ENCODE assay signal across 8 cellular contexts in the genomic region with DNA sequence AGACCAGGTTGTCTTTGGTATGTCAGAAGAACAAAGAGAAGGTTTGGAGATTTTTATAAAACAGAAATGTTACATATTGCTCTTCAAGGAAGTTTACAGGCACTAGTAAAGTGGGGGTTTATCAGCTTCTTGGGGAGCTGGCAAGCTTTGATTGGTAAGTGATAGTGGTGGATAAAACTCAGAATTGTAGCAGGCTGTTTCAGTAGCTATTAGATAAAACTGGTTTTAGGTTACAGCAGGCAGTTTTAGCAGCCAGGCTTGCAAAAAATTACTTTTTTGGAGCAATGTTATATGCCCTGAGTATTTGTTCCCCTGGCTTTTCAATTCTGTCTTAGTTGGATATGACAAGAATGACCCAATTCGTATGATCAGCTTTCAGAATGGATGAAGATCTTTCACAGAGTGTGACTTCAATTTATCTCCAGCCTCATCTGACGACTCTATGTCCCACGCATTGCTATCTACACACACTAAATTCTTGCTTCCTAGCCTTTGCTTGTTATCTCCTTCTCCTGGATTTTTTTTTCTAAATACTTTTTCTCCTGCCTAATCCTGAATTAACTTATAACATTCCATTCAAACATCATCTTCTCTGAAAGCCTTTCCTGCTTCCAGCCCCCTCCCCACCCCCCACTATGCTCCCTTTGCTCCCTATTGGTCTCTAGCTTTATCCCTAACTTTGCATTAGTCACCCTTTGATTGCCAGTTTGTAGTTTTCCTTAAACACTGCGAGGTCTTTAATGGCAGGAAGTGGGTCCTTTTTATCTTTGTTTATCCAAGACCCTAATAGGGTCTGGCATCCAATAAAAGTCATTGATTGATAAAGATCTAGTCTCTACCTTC. TPM values are rescaled to one million over a fixed set of nuclear protein-coding genes. Genes with fewer than 3 reads are reported as not detected.
A peak's percentile ranks its signal among the peaks of the same experiment; 100 is the strongest.
DNase-seq lines count a peak whose midpoint lies in the region; ATAC-seq and TF ChIP-seq lines count a peak whose summit lies in the region.

No MANE protein-coding gene starts in this region.

- peaks cover 0 to 8% of the 10 kb centered on the region in 2 donors for H3K36me3 ChIP-seq in gastroesophageal sphincter

- intact Hi-C loops in activated naive CD4-positive, alpha-beta T cell treated with anti-CD3 and anti-CD28 coated beads for 36 hours (cut with micrococcal nuclease), result loop anchor here (10.0 kb wide), 1 partner anchor 746 kb away; a partner anchor contains a TSS

- H3K27ac ChIP-seq in gastroesophageal sphincter, result peak overlapping the region in 3 of 4 donors; percentile 82 to 89 (median 85)

- no peak for ATAC-seq in gastroesophageal sphincter
- ATAC-seq in GM19324 (IDR thresholded peaks at IDR 0.05; ENCODE audit: low FRiP score, unreplicated experiment), result no peak
- ATAC-seq in HG03342 (IDR thresholded peaks at IDR 0.05; ENCODE audit: unreplicated experiment), result no peak

- peaks cover 2% of the 10 kb centered on the region for H3K9me3 Mint-ChIP-seq in activated naive CD4-positive, alpha-beta T cell treated with anti-CD3 and anti-CD28 coated beads for 36 hours
- peaks cover 1% of the 10 kb centered on the region for H3K9me3 Mint-ChIP-seq in activated naive CD4-positive, alpha-beta T cell treated with anti-CD3 and anti-CD28 coated beads, Interleukin-2, amount 10 ng/mL, durations not matched to agents 7 days and 5 days
- H3K9me3 Mint-ChIP-seq in type B pancreatic cell, result no peaks in the 10 kb centered on the region

- 43 to 50% methylated on average over 4 of the region's 4 CpGs for WGBS in gastroesophageal sphincter (ENCODE audit: low coverage in 1 of 2), 2 donors

- DNase-seq in activated naive CD4-positive, alpha-beta T cell treated with anti-CD3 and anti-CD28 coated beads for 36 hours, result no peak
- no peak for DNase-seq in activated naive CD4-positive, alpha-beta T cell treated with anti-CD3 and anti-CD28 coated beads, Interleukin-2, amount 10 ng/mL, durations not matched to agents 7 days and 5 days
- DNase-seq in RPMI7951 (ENCODE audit: low read depth) (peak; percentile 20), type B pancreatic cell (ENCODE audit: extremely low spot score, unreplicated experiment) (no peak), SHP77 (lab: John Stamatoyannopoulos, UW) (no peak)

- peak overlapping the region; percentile 97 for H3K27ac Mint-ChIP-seq in activated naive CD4-positive, alpha-beta T cell treated with anti-CD3 and anti-CD28 coated beads for 36 hours
- H3K27ac Mint-ChIP-seq in activated naive CD4-positive, alpha-beta T cell treated with anti-CD3 and anti-CD28 coated beads, Interleukin-2, amount 10 ng/mL, durations not matched to agents 7 days and 5 days, result no peak overlapping the region
- peak overlapping the region; percentile 95 for H3K27ac Mint-ChIP-seq in type B pancreatic cell

- peaks cover 0 to 40% (median 0%) of the 10 kb centered on the region in 3 donors for H3K4me1 ChIP-seq in gastroesophageal sphincter

- peaks cover 70% of the 10 kb centered on the region for H3K4me1 Mint-ChIP-seq in activated naive CD4-positive, alpha-beta T cell treated with anti-CD3 and anti-CD28 coated beads for 36 hours (ENCODE audit: low read depth)
- H3K4me1 Mint-ChIP-seq in activated naive CD4-positive, alpha-beta T cell treated with anti-CD3 and anti-CD28 coated beads, Interleukin-2, amount 10 ng/mL, durations not matched to agents 7 days and 5 days, result peaks cover 77% of the 10 kb centered on the region
- peaks cover 38% of the 10 kb centered on the region for H3K4me1 Mint-ChIP-seq in type B pancreatic cell (ENCODE audit: unreplicated experiment)

- H3K27me3 ChIP-seq in gastroesophageal sphincter, result no peaks in the 10 kb centered on the region

- CTCF ChIA-PET in activated naive CD4-positive, alpha-beta T cell treated with anti-CD3 and anti-CD28 coated beads for 36 hours (lab: Charles Lee), result interaction anchor here (1.1 to 1.6 kb wide), 2 partner anchors 9 to 135 kb away, joined by 4 read pairs; no protein-coding TSS in a partner anchor
- CTCF ChIA-PET in activated naive CD4-positive, alpha-beta T cell treated with anti-CD3 and anti-CD28 coated beads, Interleukin-2, amount 10 ng/mL, durations not matched to agents 7 days and 5 days (lab: Charles Lee), result interaction anchor here (0.8 to 1.2 kb wide), 2 partner anchors 16 to 17 kb away, joined by 3 read pairs; no protein-coding TSS in a partner anchor

- no peaks in the 10 kb centered on the region for H3K9me3 ChIP-seq in gastroesophageal sphincter

- H3K36me3 Mint-ChIP-seq in activated naive CD4-positive, alpha-beta T cell treated with anti-CD3 and anti-CD28 coated beads for 36 hours (ENCODE audit: low read depth), result peaks cover 20% of the 10 kb centered on the region
- H3K36me3 Mint-ChIP-seq in activated naive CD4-positive, alpha-beta T cell treated with anti-CD3 and anti-CD28 coated beads, Interleukin-2, amount 10 ng/mL, durations not matched to agents 7 days and 5 days, result peaks cover 16% of the 10 kb centered on the region
- H3K36me3 Mint-ChIP-seq in type B pancreatic cell, result peaks cover 10% of the 10 kb centered on the region

- H3K4me3 Mint-ChIP-seq in activated naive CD4-positive, alpha-beta T cell treated with anti-CD3 and anti-CD28 coated beads for 36 hours, result peak overlapping the region; percentile 17
- H3K4me3 Mint-ChIP-seq in activated naive CD4-positive, alpha-beta T cell treated with anti-CD3 and anti-CD28 coated beads, Interleukin-2, amount 10 ng/mL, durations not matched to agents 7 days and 5 days, result no peak overlapping the region
- H3K4me3 Mint-ChIP-seq in type B pancreatic cell, result peak overlapping the region; percentile 97

- no peaks in the 10 kb centered on the region for H3K27me3 Mint-ChIP-seq in activated naive CD4-positive, alpha-beta T cell treated with anti-CD3 and anti-CD28 coated beads for 36 hours (ENCODE audit: low read depth)
- no peaks in the 10 kb centered on the region for H3K27me3 Mint-ChIP-seq in activated naive CD4-positive, alpha-beta T cell treated with anti-CD3 and anti-CD28 coated beads, Interleukin-2, amount 10 ng/mL, durations not matched to agents 7 days and 5 days
- H3K27me3 Mint-ChIP-seq in type B pancreatic cell, result no peaks in the 10 kb centered on the region

- TF ChIP-seq POLR2A in gastroesophageal sphincter (IDR thresholded peaks at IDR 0.05), result no peak

- TF ChIP-seq EP300 in gastroesophageal sphincter (IDR thresholded peaks at IDR 0.05), result no peak

- TF ChIP-seq CTCF in gastroesophageal sphincter (IDR thresholded peaks at IDR 0.05) (no peak), type B pancreatic cell (conservative IDR thresholded peaks at IDR 0.05) (no peak)

- H3K4me3 ChIP-seq in gastroesophageal sphincter, result no peak overlapping the region

RNA-seq across cellular contexts. Expression of a gene that starts 1.0 kb away (rescaled TPM):
- total RNA-seq in activated naive CD4-positive, alpha-beta T cell treated with anti-CD3 and anti-CD28 coated beads for 36 hours, result 10 to 100 TPM; 44.0 to 45.9 TPM
- total RNA-seq in RPMI7951 (2014; rRNA removed; shearing (Covaris generic)), result 68.0 and 90.6 TPM in 2 replicates
- 10 to 100 TPM in 3 of 4 donors, 1 to 10 TPM in 1; 6.8 to 16.5 (median 13.8) TPM for total RNA-seq in gastroesophageal sphincter
- total RNA-seq in type B pancreatic cell (ENCODE audit: low replicate concordance), result 42.8 and 58.2 TPM in 2 replicates

RNA-seq across cellular contexts. Expression of a gene that starts 5.1 kb away (rescaled TPM):
- 100 to 1,000 TPM; 110 to 116 TPM for total RNA-seq in activated naive CD4-positive, alpha-beta T cell treated with anti-CD3 and anti-CD28 coated beads for 36 hours
- 26.2 and 26.7 TPM in 2 replicates for total RNA-seq in RPMI7951 (2014; rRNA removed; shearing (Covaris generic))
- total RNA-seq in gastroesophageal sphincter, result 10 to 100 TPM; 26.9 to 33.5 (median 28.8) TPM
- total RNA-seq in type B pancreatic cell (ENCODE audit: low replicate concordance), result 28.3 and 32.6 TPM in 2 replicates

RNA-seq across cellular contexts. Expression of a gene that starts 51.4 kb away (rescaled TPM):
- total RNA-seq in activated naive CD4-positive, alpha-beta T cell treated with anti-CD3 and anti-CD28 coated beads for 36 hours, result 10 to 100 TPM; 71.0 to 72.8 TPM
- 4.9 and 6.2 TPM in 2 replicates for total RNA-seq in RPMI7951 (2014; rRNA removed; shearing (Covaris generic))
- total RNA-seq in gastroesophageal sphincter (10 to 100 TPM in 1 of 4 donors, 1 to 10 TPM in 3; 2.2 to 13.5 (median 3.2) TPM), type B pancreatic cell (ENCODE audit: low replicate concordance) (57.4 and 83.4 TPM in 2 replicates)
